31 cellular contexts compared by ENCODE assay signal in genomic region chr1:47844556-47844950, GRCh38.
"Had no signal": no experiment of that assay in that cellular context is flagged by ENCODE, and none has a peak within 500 bp of the region (broad histone marks: within the 10 kb centered on the region; RNA-seq: fewer than 3 reads in every experiment).

No MANE protein-coding gene starts in this region.

- H3K4me3 ChIP-seq: ascending aorta, breast epithelium, coronary artery, dorsolateral prefrontal cortex, esophagus muscularis mucosa, gastrocnemius medialis had no signal

- H3K27me3 Mint-ChIP-seq: brain had no signal

- FAIRE-seq: TTC549 had no signal

- H3K4me3 Mint-ChIP-seq: activated CD4-positive, alpha-beta memory T cell treated with anti-CD3 and anti-CD28 coated beads, Interleukin-2, amount 10 ng/mL, durations not matched to agents 7 days and 5 days; activated CD4-positive, alpha-beta T cell treated with anti-CD3 and anti-CD28 coated beads, Interleukin-2, amount 10 ng/mL, durations not matched to agents 7 days and 5 days; activated naive CD4-positive, alpha-beta T cell treated with anti-CD3 and anti-CD28 coated beads, Interleukin-2, amount 10 ng/mL, durations not matched to agents 7 days and 5 days; activated naive CD8-positive, alpha-beta T cell treated with anti-CD3 and anti-CD28 coated beads, Interleukin-2, amount 10 ng/mL, durations not matched to agents 7 days and 5 days; activated T-cell treated with anti-CD3 and anti-CD28 coated beads, Interleukin-2, amount 50 U/mL, for 24 hours; activated T-cell treated with anti-CD3 and anti-CD28 coated beads, Interleukin-2, amount 50 U/mL, for 72 hours; brain; central memory CD8-positive, alpha-beta T cell; dendritic cell treated with granulocyte-macrophage colony-stimulating factor and Interleukin-4, amounts not matched to agents 40 ng/mL and 50 ng/mL, for 4 days; WTC11 had no signal

- H3K4me1 ChIP-seq: breast epithelium, foreskin keratinocyte, gastrocnemius medialis had no signal

- H3K9me3 ChIP-seq: ascending aorta, breast epithelium, esophagus muscularis mucosa, gastrocnemius medialis had no signal

- H3K36me3 ChIP-seq: ascending aorta, breast epithelium, esophagus muscularis mucosa, gastrocnemius medialis had no signal

- H3K27ac ChIP-seq: ascending aorta, breast epithelium, coronary artery, dorsolateral prefrontal cortex, esophagus muscularis mucosa, foreskin keratinocyte, gastrocnemius medialis, VCaP had no signal

- H3K36me3 Mint-ChIP-seq: activated naive CD4-positive, alpha-beta T cell treated with anti-CD3 and anti-CD28 coated beads, Interleukin-2, amount 10 ng/mL, durations not matched to agents 7 days and 5 days; activated naive CD4-positive, alpha-beta T cell treated with anti-CD3 and anti-CD28 coated beads, Interleukin-2, amount 50 U/mL, for 72 hours; activated naive CD8-positive, alpha-beta T cell treated with anti-CD3 and anti-CD28 coated beads, Interleukin-2, amount 10 ng/mL, durations not matched to agents 7 days and 5 days; brain; WTC11 had no signal

- ATAC-seq: activated naive CD4-positive, alpha-beta T cell treated with anti-CD3 and anti-CD28 coated beads, Interleukin-2, amount 50 U/mL, for 72 hours; activated T-cell treated with anti-CD3 and anti-CD28 coated beads, Interleukin-2, amount 50 U/mL, for 72 hours; foreskin keratinocyte; gastrocnemius medialis; WTC11 had no signal

- H3K4me1 Mint-ChIP-seq: activated CD4-positive, alpha-beta memory T cell treated with anti-CD3 and anti-CD28 coated beads, Interleukin-2, amount 10 ng/mL, durations not matched to agents 7 days and 5 days; activated CD4-positive, alpha-beta T cell treated with anti-CD3 and anti-CD28 coated beads, Interleukin-2, amount 10 ng/mL, durations not matched to agents 7 days and 5 days; activated naive CD4-positive, alpha-beta T cell treated with anti-CD3 and anti-CD28 coated beads, Interleukin-2, amount 10 ng/mL, durations not matched to agents 7 days and 5 days; activated naive CD8-positive, alpha-beta T cell treated with anti-CD3 and anti-CD28 coated beads, Interleukin-2, amount 10 ng/mL, durations not matched to agents 7 days and 5 days; central memory CD8-positive, alpha-beta T cell had no signal

- H3K27ac Mint-ChIP-seq: activated CD4-positive, alpha-beta memory T cell treated with anti-CD3 and anti-CD28 coated beads, Interleukin-2, amount 10 ng/mL, durations not matched to agents 7 days and 5 days; activated CD4-positive, alpha-beta T cell treated with anti-CD3 and anti-CD28 coated beads, Interleukin-2, amount 10 ng/mL, durations not matched to agents 7 days and 5 days; activated naive CD4-positive, alpha-beta T cell treated with anti-CD3 and anti-CD28 coated beads, Interleukin-2, amount 10 ng/mL, durations not matched to agents 7 days and 5 days; activated naive CD4-positive, alpha-beta T cell treated with anti-CD3 and anti-CD28 coated beads, Interleukin-2, amount 50 U/mL, for 72 hours; activated naive CD8-positive, alpha-beta T cell treated with anti-CD3 and anti-CD28 coated beads, Interleukin-2, amount 10 ng/mL, durations not matched to agents 7 days and 5 days; activated T-cell treated with anti-CD3 and anti-CD28 coated beads, Interleukin-2, amount 50 U/mL, for 24 hours; activated T-cell treated with anti-CD3 and anti-CD28 coated beads, Interleukin-2, amount 50 U/mL, for 72 hours; brain; dendritic cell treated with granulocyte-macrophage colony-stimulating factor and Interleukin-4, amounts not matched to agents 40 ng/mL and 50 ng/mL, for 4 days; WTC11 had no signal

- H3K27me3 ChIP-seq: ascending aorta, breast epithelium, esophagus muscularis mucosa, gastrocnemius medialis had no signal

- H3K9me3 Mint-ChIP-seq: activated CD4-positive, alpha-beta memory T cell treated with anti-CD3 and anti-CD28 coated beads, Interleukin-2, amount 10 ng/mL, durations not matched to agents 7 days and 5 days; activated CD4-positive, alpha-beta T cell treated with anti-CD3 and anti-CD28 coated beads, Interleukin-2, amount 10 ng/mL, durations not matched to agents 7 days and 5 days; activated naive CD4-positive, alpha-beta T cell treated with anti-CD3 and anti-CD28 coated beads, Interleukin-2, amount 10 ng/mL, durations not matched to agents 7 days and 5 days; activated naive CD4-positive, alpha-beta T cell treated with anti-CD3 and anti-CD28 coated beads, Interleukin-2, amount 50 U/mL, for 72 hours; activated naive CD8-positive, alpha-beta T cell treated with anti-CD3 and anti-CD28 coated beads, Interleukin-2, amount 10 ng/mL, durations not matched to agents 7 days and 5 days; activated T-cell treated with anti-CD3 and anti-CD28 coated beads, Interleukin-2, amount 50 U/mL, for 24 hours; activated T-cell treated with anti-CD3 and anti-CD28 coated beads, Interleukin-2, amount 50 U/mL, for 72 hours; brain; central memory CD8-positive, alpha-beta T cell; dendritic cell treated with granulocyte-macrophage colony-stimulating factor and Interleukin-4, amounts not matched to agents 40 ng/mL and 50 ng/mL, for 4 days; WTC11 had no signal

- DNase-seq: activated CD4-positive, alpha-beta memory T cell treated with anti-CD3 and anti-CD28 coated beads, Interleukin-2, amount 10 ng/mL, durations not matched to agents 7 days and 5 days; activated CD4-positive, alpha-beta T cell treated with anti-CD3 and anti-CD28 coated beads for 1 hour; activated CD4-positive, alpha-beta T cell treated with anti-CD3 and anti-CD28 coated beads for 4 hours; activated CD4-positive, alpha-beta T cell treated with anti-CD3 and anti-CD28 coated beads, Interleukin-2, amount 10 ng/mL, durations not matched to agents 7 days and 5 days; activated CD4-positive, alpha-beta T cell treated with anti-CD3 and anti-CD28 coated beads, Interleukin-2, amount 50 U/mL, for 4 hours; activated CD8-positive, alpha-beta memory T cell treated with anti-CD3 and anti-CD28 coated beads, Interleukin-2, amount 50 U/mL, for 48 hours; activated gamma-delta T cell; activated naive CD4-positive, alpha-beta T cell; activated naive CD4-positive, alpha-beta T cell treated with anti-CD3 and anti-CD28 coated beads, Interleukin-2, amount 10 ng/mL, durations not matched to agents 7 days and 5 days; activated naive CD8-positive, alpha-beta T cell treated with anti-CD3 and anti-CD28 coated beads, Interleukin-2, amount 10 ng/mL, durations not matched to agents 7 days and 5 days; activated T-cell treated with anti-CD3 and anti-CD28 coated beads for 4 hours; activated T-cell treated with anti-CD3 and anti-CD28 coated beads, Interleukin-2, amount 50 U/mL, for 24 hours; activated T-cell treated with anti-CD3 and anti-CD28 coated beads, Interleukin-2, amount 50 U/mL, for 72 hours; effector memory CD4-positive, alpha-beta T cell; erythroblast; foreskin keratinocyte; gastrocnemius medialis; glutamatergic neuron; T-helper 2 cell had no signal
